ENCODE assay signal across 30 cellular contexts in the genomic region with DNA sequence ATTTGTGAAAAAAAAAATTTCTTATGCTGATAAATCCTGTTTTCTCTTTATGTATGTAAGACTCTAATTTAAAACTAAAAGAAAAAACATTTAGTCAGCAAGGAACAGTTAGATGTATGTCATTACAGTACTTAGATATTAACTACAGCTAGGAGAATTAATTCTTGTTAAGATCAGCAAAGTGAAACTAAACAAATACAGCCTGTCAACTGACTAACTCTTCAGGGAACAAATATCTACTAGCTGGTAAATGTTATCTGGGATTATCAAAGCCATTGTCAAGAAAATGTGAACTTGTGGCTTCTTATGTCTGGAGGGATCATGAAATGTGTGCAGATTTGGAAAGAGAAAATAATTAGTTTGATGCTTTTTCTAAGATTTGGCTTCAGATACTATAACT.
"Had no signal": no experiment of that assay in that cellular context is flagged by ENCODE, and none has a peak within 500 bp of the region (broad histone marks: within the 10 kb centered on the region; RNA-seq: fewer than 3 reads in every experiment).

No MANE protein-coding gene starts in this region.

- H3K4me1 ChIP-seq: gastroesophageal sphincter, sigmoid colon, uterus had no signal

- FAIRE-seq: astrocyte, endometrium had no signal

- DNase-seq: activated CD4-positive, alpha-beta memory T cell treated with anti-CD3 and anti-CD28 coated beads for 36 hours; activated CD4-positive, alpha-beta T cell treated with anti-CD3 and anti-CD28 coated beads, Interleukin-2, amount 10 ng/mL, durations not matched to agents 24 days and 14 days; activated CD4-positive, CD25-positive, alpha-beta regulatory T cell treated with anti-CD3 and anti-CD28 coated beads, Interleukin-2, amount 50 U/mL, for 72 hours; activated CD8-positive, alpha-beta memory T cell treated with anti-CD3 and anti-CD28 coated beads, Interleukin-2, amount 50 U/mL, for 4 hours; activated gamma-delta T cell; activated naive CD4-positive, alpha-beta T cell treated with anti-CD3 and anti-CD28 coated beads, Interleukin-2, amount 10 ng/mL, durations not matched to agents 7 days and 5 days; activated naive CD8-positive, alpha-beta T cell treated with anti-CD3 and anti-CD28 coated beads, Interleukin-2, amount 10 ng/mL, durations not matched to agents 7 days and 5 days; activated T-cell treated with anti-CD3 and anti-CD28 coated beads, Interleukin-2, amount 50 U/mL, for 24 hours; caudate nucleus; hippocampal formation; immature natural killer cell; left ventricle myocardium inferior; mucosa of descending colon; nephron progenitor cell; retina; sigmoid colon; small intestine; stimulated activated CD4-positive, alpha-beta T cell treated with anti-CD3 and anti-CD28 coated beads, Interleukin-4, amount 100 ng/mL, for 24 hours; T-helper 17 cell; T1000; uterus had no signal

- H3K27ac Mint-ChIP-seq: activated CD4-positive, alpha-beta memory T cell treated with anti-CD3 and anti-CD28 coated beads for 36 hours; activated CD4-positive, alpha-beta T cell treated with anti-CD3 and anti-CD28 coated beads, Interleukin-2, amount 10 ng/mL, durations not matched to agents 24 days and 14 days; activated naive CD4-positive, alpha-beta T cell treated with anti-CD3 and anti-CD28 coated beads, Interleukin-2, amount 10 ng/mL, durations not matched to agents 7 days and 5 days; activated naive CD8-positive, alpha-beta T cell treated with anti-CD3 and anti-CD28 coated beads, Interleukin-2, amount 10 ng/mL, durations not matched to agents 7 days and 5 days; activated T-cell treated with anti-CD3 and anti-CD28 coated beads, Interleukin-2, amount 50 U/mL, for 24 hours; dendritic cell treated with granulocyte-macrophage colony-stimulating factor and Interleukin-4, amounts not matched to agents 40 ng/mL and 50 ng/mL, for 4 days; immature natural killer cell; nephron progenitor cell; progenitor cell of endocrine pancreas; stimulated activated effector memory CD8-positive, alpha-beta T cell treated with anti-CD3 and anti-CD28 coated beads, Interleukin-12 subunit alpha, Interleukin-12 subunit beta, amount 100 ng/mL, for 72 hours; stimulated activated naive CD8-positive, alpha-beta T cell treated with anti-CD3 and anti-CD28 coated beads, Interleukin-15, Interleukin-2, amounts not matched to agents 100 ng/mL and 50 ng/mL, for 24 hours; T-helper 17 cell; type B pancreatic cell had no signal

- H3K4me3 Mint-ChIP-seq: activated CD4-positive, alpha-beta memory T cell treated with anti-CD3 and anti-CD28 coated beads for 36 hours; activated CD4-positive, alpha-beta T cell treated with anti-CD3 and anti-CD28 coated beads, Interleukin-2, amount 10 ng/mL, durations not matched to agents 24 days and 14 days; activated naive CD4-positive, alpha-beta T cell treated with anti-CD3 and anti-CD28 coated beads, Interleukin-2, amount 10 ng/mL, durations not matched to agents 7 days and 5 days; activated naive CD8-positive, alpha-beta T cell treated with anti-CD3 and anti-CD28 coated beads, Interleukin-2, amount 10 ng/mL, durations not matched to agents 7 days and 5 days; activated T-cell treated with anti-CD3 and anti-CD28 coated beads, Interleukin-2, amount 50 U/mL, for 24 hours; dendritic cell treated with granulocyte-macrophage colony-stimulating factor and Interleukin-4, amounts not matched to agents 40 ng/mL and 50 ng/mL, for 4 days; immature natural killer cell; nephron progenitor cell; stimulated activated effector memory CD8-positive, alpha-beta T cell treated with anti-CD3 and anti-CD28 coated beads, Interleukin-12 subunit alpha, Interleukin-12 subunit beta, amount 100 ng/mL, for 72 hours; stimulated activated naive CD8-positive, alpha-beta T cell treated with anti-CD3 and anti-CD28 coated beads, Interleukin-15, Interleukin-2, amounts not matched to agents 100 ng/mL and 50 ng/mL, for 24 hours; T-helper 17 cell; type B pancreatic cell had no signal

- H3K9me3 Mint-ChIP-seq: activated naive CD8-positive, alpha-beta T cell treated with anti-CD3 and anti-CD28 coated beads, Interleukin-2, amount 10 ng/mL, durations not matched to agents 7 days and 5 days had no signal

- H3K4me3 ChIP-seq: gastroesophageal sphincter, left ventricle myocardium inferior, mucosa of descending colon, sigmoid colon, uterus had no signal

- H3K36me3 ChIP-seq: gastroesophageal sphincter, left ventricle myocardium inferior, neutrophil, sigmoid colon, uterus had no signal

- H3K27ac ChIP-seq: gastroesophageal sphincter, left ventricle myocardium inferior, neutrophil, sigmoid colon, uterus had no signal

- H3K4me1 Mint-ChIP-seq: activated CD4-positive, alpha-beta T cell treated with anti-CD3 and anti-CD28 coated beads, Interleukin-2, amount 10 ng/mL, durations not matched to agents 24 days and 14 days; activated naive CD4-positive, alpha-beta T cell treated with anti-CD3 and anti-CD28 coated beads, Interleukin-2, amount 10 ng/mL, durations not matched to agents 7 days and 5 days; activated naive CD8-positive, alpha-beta T cell treated with anti-CD3 and anti-CD28 coated beads, Interleukin-2, amount 10 ng/mL, durations not matched to agents 7 days and 5 days; immature natural killer cell; stimulated activated effector memory CD8-positive, alpha-beta T cell treated with anti-CD3 and anti-CD28 coated beads, Interleukin-12 subunit alpha, Interleukin-12 subunit beta, amount 100 ng/mL, for 72 hours; T-helper 17 cell had no signal

- ATAC-seq: gastroesophageal sphincter; mucosa of descending colon; stimulated activated effector memory CD8-positive, alpha-beta T cell treated with anti-CD3 and anti-CD28 coated beads, Interleukin-12 subunit alpha, Interleukin-12 subunit beta, amount 100 ng/mL, for 72 hours; T-helper 17 cell had no signal

- H3K27me3 ChIP-seq: gastroesophageal sphincter, neutrophil, sigmoid colon, uterus had no signal

- H3K27me3 Mint-ChIP-seq: activated CD4-positive, alpha-beta memory T cell treated with anti-CD3 and anti-CD28 coated beads for 36 hours; activated CD4-positive, alpha-beta T cell treated with anti-CD3 and anti-CD28 coated beads, Interleukin-2, amount 10 ng/mL, durations not matched to agents 24 days and 14 days; activated naive CD4-positive, alpha-beta T cell treated with anti-CD3 and anti-CD28 coated beads, Interleukin-2, amount 10 ng/mL, durations not matched to agents 7 days and 5 days; activated naive CD8-positive, alpha-beta T cell treated with anti-CD3 and anti-CD28 coated beads, Interleukin-2, amount 10 ng/mL, durations not matched to agents 7 days and 5 days; activated T-cell treated with anti-CD3 and anti-CD28 coated beads, Interleukin-2, amount 50 U/mL, for 24 hours; dendritic cell treated with granulocyte-macrophage colony-stimulating factor and Interleukin-4, amounts not matched to agents 40 ng/mL and 50 ng/mL, for 4 days; progenitor cell of endocrine pancreas; stimulated activated naive CD8-positive, alpha-beta T cell treated with anti-CD3 and anti-CD28 coated beads, Interleukin-15, Interleukin-2, amounts not matched to agents 100 ng/mL and 50 ng/mL, for 24 hours; T-helper 17 cell; type B pancreatic cell had no signal

- H3K36me3 Mint-ChIP-seq: activated CD4-positive, alpha-beta memory T cell treated with anti-CD3 and anti-CD28 coated beads for 36 hours; activated naive CD4-positive, alpha-beta T cell treated with anti-CD3 and anti-CD28 coated beads, Interleukin-2, amount 10 ng/mL, durations not matched to agents 7 days and 5 days; activated naive CD8-positive, alpha-beta T cell treated with anti-CD3 and anti-CD28 coated beads, Interleukin-2, amount 10 ng/mL, durations not matched to agents 7 days and 5 days; immature natural killer cell; stimulated activated effector memory CD8-positive, alpha-beta T cell treated with anti-CD3 and anti-CD28 coated beads, Interleukin-12 subunit alpha, Interleukin-12 subunit beta, amount 100 ng/mL, for 72 hours had no signal
